In the genomic region with DNA sequence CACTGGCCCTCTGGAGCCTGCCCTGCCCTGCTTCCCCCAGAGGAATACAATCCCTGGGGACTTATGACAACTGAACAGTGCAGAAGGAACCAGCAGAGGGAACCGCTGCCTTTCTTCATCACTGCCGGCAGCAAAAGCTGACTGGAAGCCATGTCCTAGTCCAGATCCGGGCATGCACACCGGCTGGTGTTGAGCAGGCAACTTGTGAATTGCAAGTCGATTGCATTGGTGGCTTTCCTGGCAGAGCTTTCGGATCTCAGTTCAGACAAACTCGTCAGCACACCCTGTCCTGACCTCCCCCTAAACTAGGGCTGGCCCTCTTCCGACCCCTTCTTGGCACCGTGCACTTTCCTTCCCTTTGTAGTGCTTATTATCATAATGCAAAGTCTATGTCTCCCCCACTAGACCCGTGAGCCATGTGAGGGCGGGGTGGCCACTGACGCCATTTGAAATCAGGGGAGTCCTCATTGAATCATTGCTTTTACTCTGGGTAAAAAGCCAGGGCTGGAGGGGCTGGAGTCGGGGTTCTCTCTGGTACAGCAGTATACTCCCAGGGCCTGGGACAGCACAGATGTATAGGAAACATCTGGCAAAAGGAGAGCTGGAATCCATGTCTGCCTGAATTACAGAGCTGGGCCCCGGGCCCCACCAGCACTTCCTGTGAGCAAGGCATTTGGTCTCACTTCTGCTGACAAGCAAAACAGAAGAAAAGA, we compare ENCODE assay signal across 8 cellular contexts. TPM values are rescaled to one million over a fixed set of nuclear protein-coding genes. Genes with fewer than 3 reads are reported as not detected.
DNase-seq lines count a peak whose midpoint lies in the region; TF ChIP-seq lines count a peak whose summit lies in the region.

No MANE protein-coding gene starts in this region.

- no peaks in the 10 kb centered on the region for H4K20me1 ChIP-seq in SU-DHL-6 (ENCODE audit: low read depth, low read length)

- H3K9me3 Mint-ChIP-seq in neural crest cell = no peaks in the 10 kb centered on the region

- peak overlapping the region; percentile 64 for H3K4me3 Mint-ChIP-seq in neural crest cell

- H3K79me2 ChIP-seq in SU-DHL-6 (ENCODE audit: insufficient read depth, low read length) = peaks cover 16% of the 10 kb centered on the region; the same call in 1 of the 2 replicates

- H3K9me2 ChIP-seq in SU-DHL-6 (replicated peaks; ENCODE audit: insufficient read depth, low read length) = no peaks in the 10 kb centered on the region

- no peak overlapping the region for H3K4me3 ChIP-seq in HEK293 (ENCODE audit: low read depth, low read length)
- peak overlapping the region; percentile 72 for H3K4me3 ChIP-seq in SU-DHL-6 (ENCODE audit: insufficient read depth, low read length, poor library complexity, severe bottlenecking)

- H3K36me3 ChIP-seq in HEK293 (ENCODE audit: control insufficient read depth in 2 of 2, insufficient read depth in 1 of 2, low read length in 2 of 2) (peaks cover 0 to 4% of the 10 kb centered on the region in 2 experiments; a peak in 2 of 3 replicates), SU-DHL-6 (ENCODE audit: low read length) (no peaks in the 10 kb centered on the region)

- peaks cover 35% of the 10 kb centered on the region for H3K4me1 Mint-ChIP-seq in neural crest cell

- DNase-seq in NCI-H146 (lab: John Stamatoyannopoulos, UW) (peak; percentile 33), NCI-H146 treated with DMSO at 0.1 percent for 48 hours (lab: John Stamatoyannopoulos, UW; ENCODE audit: unreplicated experiment) (no peak), neural crest cell (ENCODE audit: low read depth, low spot score) (no peak), inferior parietal cortex (ENCODE audit: extremely low spot score) (no peak), LoVo (ENCODE audit: low spot score) (no peak)
- peak; percentile 40 for DNase-seq in effector CD4-positive, alpha-beta T cell

- CTCF ChIA-PET in HEK293 (lab: Yijun Ruan, JAX) = interaction anchor here (0.6 to 9.1 kb wide), 19 partner anchors 9 to 530 kb away, joined by 3 to 168 read pairs (median 5); partner anchors contain the start of gene RENBP

- H3K27ac ChIP-seq in HEK293 (ENCODE audit: extremely low read depth, low read depth, low read length) (no peak overlapping the region), SU-DHL-6 (ENCODE audit: low read depth, low read length) (peak overlapping the region; percentile 100)

- H3K27me3 Mint-ChIP-seq in neural crest cell (ENCODE audit: low read depth) = peaks cover 6% of the 10 kb centered on the region

- H3K27me3 ChIP-seq in SU-DHL-6 (ENCODE audit: low read length) = no peaks in the 10 kb centered on the region

- peak overlapping the region; percentile 98 for H3K9ac ChIP-seq in SU-DHL-6 (ENCODE audit: low read length)

- peaks cover 5% of the 10 kb centered on the region for H3K36me3 Mint-ChIP-seq in neural crest cell (ENCODE audit: low read depth)

- H3K4me2 ChIP-seq in SU-DHL-6 (ENCODE audit: low read depth, low read length, poor library complexity, severe bottlenecking) = peak overlapping the region; percentile 78

- no peak overlapping the region for H3K27ac Mint-ChIP-seq in neural crest cell (ENCODE audit: unreplicated experiment)

- H3K4me1 ChIP-seq in HEK293 (ENCODE audit: control insufficient read depth, insufficient read depth, low read length) = peaks cover 9% of the 10 kb centered on the region

- H3K9me3 ChIP-seq in HEK293 (ENCODE audit: control insufficient read depth, insufficient read depth, low read depth, low read length) (no peaks in the 10 kb centered on the region), SU-DHL-6 (ENCODE audit: insufficient read depth, low read length) (no peaks in the 10 kb centered on the region)

- TF ChIP-seq CTCF in HEK293 (tag by site-specific recombination; IDR thresholded peaks at IDR 0.05) = peak; percentile 80
- no peak for TF ChIP-seq CTCF in SU-DHL-6 (IDR thresholded peaks at IDR 0.05; ENCODE audit: insufficient read depth, low read length, poor library complexity, severe bottlenecking)
- peak; percentile 37 for TF ChIP-seq CTCF in neural crest cell (conservative IDR thresholded peaks at IDR 0.05)

- H2AFZ ChIP-seq in SU-DHL-6 (ENCODE audit: low read depth, low read length, severe bottlenecking) = no peak overlapping the region

- H3F3A ChIP-seq in SU-DHL-6 (ENCODE audit: insufficient read depth) = peaks cover 21% of the 10 kb centered on the region

- POLR2A ChIA-PET in HEK293 (lab: Yijun Ruan, JAX) = interaction anchor here (1.0 to 2.4 kb wide), 7 partner anchors 9 to 130 kb away, joined by 4 to 18 read pairs (median 6); partner anchors contain the start of genes HCFC1, IDH3G, NAA10 and SSR4

TF ChIP-seq in HEK293, 187 proteins besides CTCF, POLR2A, EP300 and RAD21 (continues in another document):
- TF ChIP-seq ZNF707 (tag by site-specific recombination; IDR thresholded peaks at IDR 0.05) (no peak), ZNF48 (tag by site-specific recombination; IDR thresholded peaks at IDR 0.05) (no peak), SP7 (tag by site-specific recombination; IDR thresholded peaks at IDR 0.05) (no peak), ZFP69B (tag by site-specific recombination; IDR thresholded peaks at IDR 0.05) (0 out of 2 replicates have a peak, but pooled peaks have one; percentile 27), KLF1 (tag by site-specific recombination; IDR thresholded peaks at IDR 0.05) (no peak), ZNF2 (tag by site-specific recombination; IDR thresholded peaks at IDR 0.05) (no peak), ZNF623 (tag by site-specific recombination; IDR thresholded peaks at IDR 0.05) (no peak), ZNF133 (tag by site-specific recombination; IDR thresholded peaks at IDR 0.05) (no peak), ZBTB20 (tag by site-specific recombination; IDR thresholded peaks at IDR 0.05) (peak; percentile 26; the same call in 1 of the 2 replicates), ZNF138 (tag by site-specific recombination; IDR thresholded peaks at IDR 0.05; ENCODE audit: borderline replicate concordance) (no peak), ZNF501 (tag by site-specific recombination; IDR thresholded peaks at IDR 0.05) (no peak), BCL11B (tag by site-specific recombination; IDR thresholded peaks at IDR 0.05; ENCODE audit: low read depth) (no peak; the same call in 1 of the 2 replicates), YY1 (tag by site-specific recombination; IDR thresholded peaks at IDR 0.05) (no peak), ZNF214 (tag by site-specific recombination; IDR thresholded peaks at IDR 0.05; ENCODE audit: borderline replicate concordance) (no peak), ZNF629 (tag by site-specific recombination; IDR thresholded peaks at IDR 0.05) (no peak), ZNF121 (tag by site-specific recombination; IDR thresholded peaks at IDR 0.05) (no peak), ZIC2 (tag by site-specific recombination; IDR thresholded peaks at IDR 0.05) (no peak), ZBTB48 (tag by site-specific recombination; IDR thresholded peaks at IDR 0.05) (no peak), ZNF701 (tag by site-specific recombination; IDR thresholded peaks at IDR 0.05) (no peak), KLF9 (tag by site-specific recombination; IDR thresholded peaks at IDR 0.05; ENCODE audit: low read depth) (no peak), ZNF221 (tag by site-specific recombination; IDR thresholded peaks at IDR 0.05; ENCODE audit: borderline replicate concordance) (no peak), ZNF426 (tag by site-specific recombination; IDR thresholded peaks at IDR 0.05) (no peak), ZNF433 (tag by site-specific recombination; IDR thresholded peaks at IDR 0.05; ENCODE audit: low read depth) (no peak), ZNF10 (tag by site-specific recombination; IDR thresholded peaks at IDR 0.05) (peak; percentile 59; the same call in 1 of the 2 replicates), ZNF354C (tag by site-specific recombination; IDR thresholded peaks at IDR 0.05; ENCODE audit: borderline replicate concordance, low read depth) (no peak), ZFP37 (tag by site-specific recombination; IDR thresholded peaks at IDR 0.05) (no peak), ZNF132 (tag by site-specific recombination; IDR thresholded peaks at IDR 0.05; ENCODE audit: borderline replicate concordance) (no peak)
- TF ChIP-seq, protein P1, sequence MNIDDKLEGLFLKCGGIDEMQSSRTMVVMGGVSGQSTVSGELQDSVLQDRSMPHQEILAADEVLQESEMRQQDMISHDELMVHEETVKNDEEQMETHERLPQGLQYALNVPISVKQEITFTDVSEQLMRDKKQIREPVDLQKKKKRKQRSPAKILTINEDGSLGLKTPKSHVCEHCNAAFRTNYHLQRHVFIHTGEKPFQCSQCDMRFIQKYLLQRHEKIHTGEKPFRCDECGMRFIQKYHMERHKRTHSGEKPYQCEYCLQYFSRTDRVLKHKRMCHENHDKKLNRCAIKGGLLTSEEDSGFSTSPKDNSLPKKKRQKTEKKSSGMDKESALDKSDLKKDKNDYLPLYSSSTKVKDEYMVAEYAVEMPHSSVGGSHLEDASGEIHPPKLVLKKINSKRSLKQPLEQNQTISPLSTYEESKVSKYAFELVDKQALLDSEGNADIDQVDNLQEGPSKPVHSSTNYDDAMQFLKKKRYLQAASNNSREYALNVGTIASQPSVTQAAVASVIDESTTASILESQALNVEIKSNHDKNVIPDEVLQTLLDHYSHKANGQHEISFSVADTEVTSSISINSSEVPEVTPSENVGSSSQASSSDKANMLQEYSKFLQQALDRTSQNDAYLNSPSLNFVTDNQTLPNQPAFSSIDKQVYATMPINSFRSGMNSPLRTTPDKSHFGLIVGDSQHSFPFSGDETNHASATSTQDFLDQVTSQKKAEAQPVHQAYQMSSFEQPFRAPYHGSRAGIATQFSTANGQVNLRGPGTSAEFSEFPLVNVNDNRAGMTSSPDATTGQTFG (tag by site-specific recombination; IDR thresholded peaks at IDR 0.05; ENCODE audit: borderline replicate concordance) = no peak

RNA-seq across cellular contexts. Expression of gene ARHGAP4, which starts 1.8 kb away (rescaled TPM):
- 10.2 and 10.7 TPM in 2 replicates for total RNA-seq in neural crest cell

RNA-seq across cellular contexts. Expression of gene NAA10, which starts 10.5 kb away (rescaled TPM):
- 116 and 124 TPM in 2 replicates for total RNA-seq in neural crest cell

RNA-seq across cellular contexts. Expression of gene AVPR2, which starts 19.8 kb away (rescaled TPM):
- total RNA-seq in neural crest cell = not detected in 2 replicates

RNA-seq across cellular contexts. Expression of gene RENBP, which starts 20.1 kb away (rescaled TPM):
- total RNA-seq in neural crest cell = 11.4 and 11.8 TPM in 2 replicates

RNA-seq across cellular contexts. Expression of gene L1CAM, which starts 38.3 kb away (rescaled TPM):
- 133 and 137 TPM in 2 replicates for total RNA-seq in neural crest cell

Comparison
In these comparisons a context has a peak if more than half of its experiments do, and no peak if none do; other contexts are left out.
1. DNase-seq: peak in NCI-H146 (single experiment) and effector CD4-positive, alpha-beta T cell (single experiment); none in NCI-H146 treated with DMSO at 0.1 percent for 48 hours (single experiment), neural crest cell (single experiment), inferior parietal cortex (single experiment) and LoVo (single experiment).